ENCODE assay signal across 22 cellular contexts in genomic region chr14:61315288-61315687, GRCh38. TPM values are rescaled to one million over a fixed set of nuclear protein-coding genes. Genes with fewer than 3 reads are reported as not detected.
A peak's percentile ranks its signal among the peaks of the same experiment; 100 is the strongest.
DNase-seq lines count a peak whose midpoint lies in the region; ATAC-seq lines count a peak whose summit lies in the region.
"Had no signal": no experiment of that assay in that cellular context is flagged by ENCODE, and none has a peak within 500 bp of the region (broad histone marks: within the 10 kb centered on the region; RNA-seq: fewer than 3 reads in every experiment).

No MANE protein-coding gene starts in this region.

- intact Hi-C loops in right cardiac atrium (cut with DNase I), result no loop called here

- no peaks in the 10 kb centered on the region for H3K9me3 ChIP-seq in right cardiac atrium (ENCODE audit: control insufficient read depth, low read length)
- H3K9me3 ChIP-seq: BE2C had no signal

- no peak overlapping the region for H3K4me3 ChIP-seq in right cardiac atrium (ENCODE audit: low read length)
- H3K4me3 ChIP-seq: A549, Peyer's patch had no signal

- DNase-seq in NCI-H1694 treated with DMSO at 0.1 percent for 48 hours (lab: John Stamatoyannopoulos, UW), result peak; percentile 33
- no peak for DNase-seq in NCI-H1694 (lab: John Stamatoyannopoulos, UW)
- peak; percentile 68 for DNase-seq in NCI-H1092 (lab: John Stamatoyannopoulos, UW)
- peak; percentile 97 for DNase-seq in NCI-H2029 treated with DMSO at 0.1 percent for 48 hours (lab: John Stamatoyannopoulos, UW)
- DNase-seq in NCI-H446 treated with DMSO at 0.1 percent for 48 hours (lab: John Stamatoyannopoulos, UW), result peak; percentile 55
- no peak for DNase-seq in COLO829 (ENCODE audit: low spot score)
- no peak for DNase-seq in NCI-H2081 treated with DMSO at 0.1 percent for 48 hours (lab: John Stamatoyannopoulos, UW)
- no peak for DNase-seq in right cardiac atrium
- DNase-seq: BE2C, KBM-7, MM.1S, NCI-H1048, NCI-H1930, NCI-H774, Peyer's patch, T-helper 1 cell, T-helper 9 cell had no signal

- H3K4me1 ChIP-seq in right cardiac atrium (ENCODE audit: control insufficient read depth, insufficient read depth, low read length), result no peaks in the 10 kb centered on the region
- H3K4me1 ChIP-seq: A549, BE2C, Peyer's patch had no signal

- ATAC-seq in right cardiac atrium, result no peak
- ATAC-seq: A549, HCT116 had no signal

- H3K27ac ChIP-seq in right cardiac atrium (ENCODE audit: low read length), result no peak overlapping the region
- H3K27ac ChIP-seq: A549, Peyer's patch had no signal

- H3K27me3 ChIP-seq in right cardiac atrium (ENCODE audit: control insufficient read depth, insufficient read depth), result no peaks in the 10 kb centered on the region
- H3K27me3 ChIP-seq: Peyer's patch had no signal

- WGBS in right cardiac atrium, result 79% methylated on average over 4 of the region's 4 CpGs

RNA-seq across cellular contexts. Expression of gene PRKCH, which starts 6.1 kb away (rescaled TPM):
- total RNA-seq in right cardiac atrium, result 10 to 100 TPM; 25.8 to 31.3 (median 28.2) TPM
- polyA plus RNA-seq in right cardiac atrium, result 11.9 TPM

RNA-seq across cellular contexts. Expression of gene TMEM30B, which starts 34.1 kb away (rescaled TPM):
- 1 to 10 TPM; 1.3 to 2.2 (median 1.7) TPM for total RNA-seq in right cardiac atrium
- 1.0 TPM for polyA plus RNA-seq in right cardiac atrium
- total RNA-seq: HT1080, NCI-H460, OCI-LY7 had no signal

Comparison
In these comparisons a context has a peak if more than half of its experiments do, and no peak if none do; other contexts are left out.
1. DNase-seq: peak in NCI-H1694 treated with DMSO at 0.1 percent for 48 hours (single experiment), NCI-H1092 (single experiment), NCI-H2029 treated with DMSO at 0.1 percent for 48 hours (single experiment) and NCI-H446 treated with DMSO at 0.1 percent for 48 hours (single experiment); none in NCI-H1694 (single experiment), COLO829 (single experiment), NCI-H2081 treated with DMSO at 0.1 percent for 48 hours (single experiment) and right cardiac atrium (0 of 3).